Comparison of ENCODE assay signal across 18 cellular contexts in the genomic region with DNA sequence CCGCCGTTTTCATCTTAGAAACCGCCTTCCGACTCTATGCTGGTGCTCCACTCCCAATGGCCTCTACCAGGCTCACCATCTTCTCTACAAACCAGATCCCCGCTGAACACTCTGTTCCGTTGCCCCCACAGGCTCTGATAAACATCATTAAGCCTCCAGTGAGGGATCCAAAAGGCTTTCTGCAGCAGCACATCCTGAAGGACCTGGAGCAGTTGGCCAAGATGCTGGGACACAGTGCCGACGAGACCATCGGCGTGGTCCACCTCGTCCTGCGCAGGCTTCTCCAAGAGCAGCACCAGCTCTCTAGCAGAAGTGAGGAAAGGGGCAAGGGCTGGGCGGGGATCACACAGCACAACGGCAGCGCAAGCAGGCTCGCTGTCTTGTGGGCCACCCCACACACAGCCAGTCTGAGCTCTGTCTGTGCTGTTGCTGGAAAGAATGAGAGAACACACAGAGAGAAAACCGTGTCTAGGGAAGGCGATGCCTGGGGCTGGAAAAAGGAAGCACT. TPM values are rescaled to one million over a fixed set of nuclear protein-coding genes. Genes with fewer than 3 reads are reported as not detected.
DNase-seq lines count a peak whose midpoint lies in the region; ATAC-seq lines count a peak whose summit lies in the region.
"Had no signal": no experiment of that assay in that cellular context is flagged by ENCODE, and none has a peak within 500 bp of the region (broad histone marks: within the 10 kb centered on the region; RNA-seq: fewer than 3 reads in every experiment).

No MANE protein-coding gene starts in this region.

- no peaks in the 10 kb centered on the region for H3K4me1 ChIP-seq in CD4-positive, alpha-beta memory T cell (ENCODE audit: insufficient read depth, low read length)
- H3K4me1 ChIP-seq: A549, HAP-1 had no signal

- DNase-seq in activated T-cell treated with anti-CD3 and anti-CD28 coated beads, Interleukin-2, amount 50 U/mL, for 1 hour = peak; percentile 10
- no peak for DNase-seq in activated T-cell treated with anti-CD3 and anti-CD28 coated beads, Interleukin-2, amount 50 U/mL, for 48 hours
- no peak for DNase-seq in CD4-positive, alpha-beta memory T cell
- no peak for DNase-seq in activated naive CD8-positive, alpha-beta T cell treated with anti-CD3 and anti-CD28 coated beads, Interleukin-2, amount 10 ng/mL, durations not matched to agents 7 days and 5 days
- DNase-seq in posterior vena cava (ENCODE audit: low spot score) (peak; percentile 69), DMS114 treated with DMSO at 0.1 percent for 48 hours (lab: John Stamatoyannopoulos, UW; ENCODE audit: unreplicated experiment) (no peak)
- DNase-seq: DND-41, GDM1, NCI-H1417, NCI-H1930, NCI-H2171, NCI-H446 treated with DMSO at 0.1 percent for 48 hours, NCI-H748 treated with DMSO at 0.1 percent for 48 hours had no signal

- intact Hi-C loops in CD4-positive, alpha-beta memory T cell (cut with micrococcal nuclease) = no loop called here
- intact Hi-C loops in posterior vena cava (cut with DNase I) = no loop called here

- H3K27ac Mint-ChIP-seq in CD4-positive, alpha-beta memory T cell = peak overlapping the region in 4 of 7 donors; percentile 16 to 72 (median 70)
- peak overlapping the region; percentile 22 for H3K27ac Mint-ChIP-seq in activated naive CD8-positive, alpha-beta T cell treated with anti-CD3 and anti-CD28 coated beads, Interleukin-2, amount 10 ng/mL, durations not matched to agents 7 days and 5 days

- peaks cover 0 to 3% (median 1%) of the 10 kb centered on the region in 4 donors for H3K4me1 Mint-ChIP-seq in CD4-positive, alpha-beta memory T cell
- H3K4me1 Mint-ChIP-seq in activated naive CD8-positive, alpha-beta T cell treated with anti-CD3 and anti-CD28 coated beads, Interleukin-2, amount 10 ng/mL, durations not matched to agents 7 days and 5 days = peaks cover 11% of the 10 kb centered on the region
- H3K4me1 Mint-ChIP-seq: CD14-positive monocyte had no signal

- no peak overlapping the region for H3K4me3 ChIP-seq in CD4-positive, alpha-beta memory T cell (ENCODE audit: low read length in 2 of 2)
- H3K4me3 ChIP-seq: A549, HAP-1 had no signal

- no peaks in the 10 kb centered on the region for H3K27me3 Mint-ChIP-seq in CD4-positive, alpha-beta memory T cell
- H3K27me3 Mint-ChIP-seq in activated naive CD8-positive, alpha-beta T cell treated with anti-CD3 and anti-CD28 coated beads, Interleukin-2, amount 10 ng/mL, durations not matched to agents 7 days and 5 days = no peaks in the 10 kb centered on the region

- no peak overlapping the region for H3K27ac ChIP-seq in CD4-positive, alpha-beta memory T cell (ENCODE audit: low read depth, low read length)
- H3K27ac ChIP-seq: A549 had no signal

- H3K27me3 ChIP-seq in CD4-positive, alpha-beta memory T cell (ENCODE audit: insufficient read depth, low read length) = no peaks in the 10 kb centered on the region

- H3K4me3 Mint-ChIP-seq in CD4-positive, alpha-beta memory T cell = no peak overlapping the region
- no peak overlapping the region for H3K4me3 Mint-ChIP-seq in activated naive CD8-positive, alpha-beta T cell treated with anti-CD3 and anti-CD28 coated beads, Interleukin-2, amount 10 ng/mL, durations not matched to agents 7 days and 5 days
- H3K4me3 Mint-ChIP-seq: CD14-positive monocyte had no signal

- CTCF ChIA-PET in CD4-positive, alpha-beta memory T cell (lab: Charles Lee; ENCODE audit: partially characterized antibody) = no interaction called here

- ATAC-seq in activated naive CD8-positive, alpha-beta T cell treated with anti-CD3 and anti-CD28 coated beads, Interleukin-2, amount 10 ng/mL, durations not matched to agents 7 days and 5 days (ENCODE audit: low read depth) = no peak
- ATAC-seq in HG03045 (IDR thresholded peaks at IDR 0.05; ENCODE audit: unreplicated experiment) = no peak
- ATAC-seq: A549, Panc1 had no signal

- H3K9me3 Mint-ChIP-seq in CD4-positive, alpha-beta memory T cell = peaks cover 0 to 2% (median 0%) of the 10 kb centered on the region in 8 donors
- no peaks in the 10 kb centered on the region for H3K9me3 Mint-ChIP-seq in activated naive CD8-positive, alpha-beta T cell treated with anti-CD3 and anti-CD28 coated beads, Interleukin-2, amount 10 ng/mL, durations not matched to agents 7 days and 5 days
- H3K9me3 Mint-ChIP-seq: CD14-positive monocyte had no signal

- peaks cover 100% of the 10 kb centered on the region for H3K36me3 ChIP-seq in CD4-positive, alpha-beta memory T cell (ENCODE audit: insufficient read depth, low read length)

- no peaks in the 10 kb centered on the region for H3K9me3 ChIP-seq in CD4-positive, alpha-beta memory T cell (ENCODE audit: control insufficient read depth in 1 of 2, low read length in 2 of 2)
- H3K9me3 ChIP-seq: A549, HAP-1 had no signal

- H3K36me3 Mint-ChIP-seq in CD4-positive, alpha-beta memory T cell = peaks cover 89 to 97% of the 10 kb centered on the region in 2 donors
- H3K36me3 Mint-ChIP-seq in activated naive CD8-positive, alpha-beta T cell treated with anti-CD3 and anti-CD28 coated beads, Interleukin-2, amount 10 ng/mL, durations not matched to agents 7 days and 5 days = peaks cover 55% of the 10 kb centered on the region

- POLR2A ChIA-PET in CD4-positive, alpha-beta memory T cell (lab: Charles Lee; ENCODE audit: partially characterized antibody) = interaction anchor here (1.1 kb wide), 1 partner anchor 160 kb away, joined by 3 read pairs; no protein-coding TSS in a partner anchor
- POLR2A ChIA-PET in activated naive CD8-positive, alpha-beta T cell treated with anti-CD3 and anti-CD28 coated beads, Interleukin-2, amount 10 ng/mL, durations not matched to agents 7 days and 5 days (lab: Charles Lee) = no interaction called here

RNA-seq across cellular contexts. Expression of a gene that starts 33.5 kb away (rescaled TPM):
- total RNA-seq in CD4-positive, alpha-beta memory T cell = 10 to 100 TPM; 20.1 to 25.5 TPM
- 10 to 100 TPM; 10.1 to 15.5 TPM for polyA plus RNA-seq in CD4-positive, alpha-beta memory T cell
- total RNA-seq in activated naive CD8-positive, alpha-beta T cell treated with anti-CD3 and anti-CD28 coated beads, Interleukin-2, amount 10 ng/mL, durations not matched to agents 7 days and 5 days = 10 to 100 TPM; 17.8 to 23.1 TPM
- 10 to 100 TPM; 14.1 to 15.5 TPM for total RNA-seq in posterior vena cava

Comparison
In these comparisons a context has a peak if more than half of its experiments do, and no peak if none do; other contexts are left out.
1. DNase-seq: peak in activated T-cell treated with anti-CD3 and anti-CD28 coated beads, Interleukin-2, amount 50 U/mL, for 1 hour (single experiment) and posterior vena cava (single experiment); none in activated T-cell treated with anti-CD3 and anti-CD28 coated beads, Interleukin-2, amount 50 U/mL, for 48 hours (0 of 2), CD4-positive, alpha-beta memory T cell (0 of 5), activated naive CD8-positive, alpha-beta T cell treated with anti-CD3 and anti-CD28 coated beads, Interleukin-2, amount 10 ng/mL, durations not matched to agents 7 days and 5 days (single experiment) and DMS114 treated with DMSO at 0.1 percent for 48 hours (single experiment).